Comparison of ENCODE assay signal across 26 cellular contexts in the genomic region with DNA sequence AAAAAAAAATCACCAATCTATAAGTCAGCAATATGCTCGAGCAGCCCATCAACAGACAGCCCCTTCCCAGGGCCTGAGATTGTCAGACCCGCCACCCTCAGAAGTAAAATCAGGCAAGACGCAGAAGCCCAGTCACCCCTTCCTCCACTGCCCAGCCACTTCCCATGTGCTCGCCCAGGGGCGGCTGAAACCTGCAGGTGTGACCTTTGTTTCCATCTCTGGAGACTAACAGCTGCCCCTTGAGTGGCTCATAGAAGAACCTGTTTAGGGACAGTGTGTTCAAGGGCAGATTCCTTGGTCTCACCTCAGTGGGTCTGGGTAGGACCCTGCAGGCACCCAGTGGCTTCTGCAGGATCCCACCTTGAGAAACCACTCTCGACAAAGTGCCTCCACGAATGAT.
"Had no signal": no experiment of that assay in that cellular context is flagged by ENCODE, and none has a peak within 500 bp of the region (broad histone marks: within the 10 kb centered on the region; RNA-seq: fewer than 3 reads in every experiment).

No MANE protein-coding gene starts in this region.

- H3K36me3 Mint-ChIP-seq: activated CD8-positive, alpha-beta memory T cell treated with anti-CD3 and anti-CD28 coated beads, Interleukin-2, amount 10 ng/mL, durations not matched to agents 7 days and 5 days; activated naive CD4-positive, alpha-beta T cell treated with anti-CD3 and anti-CD28 coated beads, Interleukin-2, amount 50 U/mL, for 24 hours; naive B cell; stimulated activated effector memory CD8-positive, alpha-beta T cell treated with anti-CD3 and anti-CD28 coated beads, Interleukin-12 subunit alpha, Interleukin-12 subunit beta, amount 100 ng/mL, for 72 hours had no signal

- H3K4me1 ChIP-seq: psoas muscle, testis had no signal

- ATAC-seq: activated CD4-positive, CD25-positive, alpha-beta regulatory T cell treated with anti-CD3 and anti-CD28 coated beads, Interleukin-2, amount 50 U/mL, for 24 hours; activated CD8-positive, alpha-beta memory T cell treated with anti-CD3 and anti-CD28 coated beads, Interleukin-2, amount 10 ng/mL, durations not matched to agents 7 days and 5 days; activated CD8-positive, alpha-beta T cell treated with anti-CD3 and anti-CD28 coated beads for 36 hours; gastrocnemius medialis; left colon; mucosa of descending colon; right cardiac atrium; stimulated activated effector memory CD8-positive, alpha-beta T cell treated with anti-CD3 and anti-CD28 coated beads, Interleukin-12 subunit alpha, Interleukin-12 subunit beta, amount 100 ng/mL, for 72 hours; stimulated activated naive CD8-positive, alpha-beta T cell treated with anti-CD3 and anti-CD28 coated beads, Interleukin-15, amount 100 ng/mL, for 72 hours had no signal

- DNase-seq: activated CD4-positive, alpha-beta T cell treated with anti-CD3 and anti-CD28 coated beads, Interleukin-2, amount 10 ng/mL, durations not matched to agents 24 days and 14 days; activated CD8-positive, alpha-beta memory T cell treated with anti-CD3 and anti-CD28 coated beads, Interleukin-2, amount 10 ng/mL, durations not matched to agents 7 days and 5 days; activated CD8-positive, alpha-beta T cell treated with anti-CD3 and anti-CD28 coated beads for 36 hours; activated effector memory CD4-positive, alpha-beta T cell treated with anti-CD3 and anti-CD28 coated beads, Interleukin-2, amount 50 U/mL, for 16 hours; activated T-cell treated with anti-CD3 and anti-CD28 coated beads for 4 hours; colonic mucosa; esophagus squamous epithelium; gastrocnemius medialis; left colon; mesenchymal stem cell; mucosa of descending colon; naive B cell; psoas muscle; right cardiac atrium; SK-N-SH; stimulated activated CD4-positive, alpha-beta T cell treated with anti-CD3 and anti-CD28 coated beads, Interleukin-1b, Interleukin-23, amount 100 ng/mL, for 48 hours; stimulated activated naive CD8-positive, alpha-beta T cell treated with anti-CD3 and anti-CD28 coated beads, Interleukin-15, amount 100 ng/mL, for 72 hours; testis had no signal

- H3K27ac Mint-ChIP-seq: activated CD4-positive, alpha-beta T cell treated with anti-CD3 and anti-CD28 coated beads, Interleukin-2, amount 10 ng/mL, durations not matched to agents 24 days and 14 days; activated CD8-positive, alpha-beta memory T cell treated with anti-CD3 and anti-CD28 coated beads, Interleukin-2, amount 10 ng/mL, durations not matched to agents 7 days and 5 days; activated CD8-positive, alpha-beta T cell treated with anti-CD3 and anti-CD28 coated beads for 36 hours; activated naive CD4-positive, alpha-beta T cell treated with anti-CD3 and anti-CD28 coated beads, Interleukin-2, amount 50 U/mL, for 24 hours; naive B cell; neural progenitor cell; stimulated activated effector memory CD8-positive, alpha-beta T cell treated with anti-CD3 and anti-CD28 coated beads, Interleukin-12 subunit alpha, Interleukin-12 subunit beta, amount 100 ng/mL, for 72 hours; stimulated activated naive CD8-positive, alpha-beta T cell treated with anti-CD3 and anti-CD28 coated beads, Interleukin-15, amount 100 ng/mL, for 72 hours; T-helper 2 cell treated with Interferon-gamma antibody and Interleukin-4, amounts not matched to agents 5 μg/mL and 100 μg/mL, for 36 hours had no signal

- H3K4me3 Mint-ChIP-seq: activated CD4-positive, alpha-beta T cell treated with anti-CD3 and anti-CD28 coated beads, Interleukin-2, amount 10 ng/mL, durations not matched to agents 24 days and 14 days; activated CD8-positive, alpha-beta memory T cell treated with anti-CD3 and anti-CD28 coated beads, Interleukin-2, amount 10 ng/mL, durations not matched to agents 7 days and 5 days; activated CD8-positive, alpha-beta T cell treated with anti-CD3 and anti-CD28 coated beads for 36 hours; activated naive CD4-positive, alpha-beta T cell treated with anti-CD3 and anti-CD28 coated beads, Interleukin-2, amount 50 U/mL, for 24 hours; central memory CD8-positive, alpha-beta T cell; neural progenitor cell; stimulated activated effector memory CD8-positive, alpha-beta T cell treated with anti-CD3 and anti-CD28 coated beads, Interleukin-12 subunit alpha, Interleukin-12 subunit beta, amount 100 ng/mL, for 72 hours; stimulated activated naive CD8-positive, alpha-beta T cell treated with anti-CD3 and anti-CD28 coated beads, Interleukin-15, amount 100 ng/mL, for 72 hours; T-helper 2 cell treated with Interferon-gamma antibody and Interleukin-4, amounts not matched to agents 5 μg/mL and 100 μg/mL, for 36 hours had no signal

- H3K4me3 ChIP-seq: colonic mucosa, esophagus squamous epithelium, gastrocnemius medialis, mucosa of descending colon, neural progenitor cell, psoas muscle, skin epidermis, testis had no signal

- H3K9me3 ChIP-seq: colonic mucosa, esophagus squamous epithelium, gastrocnemius medialis, mucosa of descending colon, psoas muscle, SK-N-SH, testis had no signal

- H3K27ac ChIP-seq: colonic mucosa, gastrocnemius medialis, neural progenitor cell, psoas muscle, skin epidermis, testis, VCaP had no signal

- H2AFZ ChIP-seq: neural progenitor cell had no signal

- H3K9ac ChIP-seq: neural progenitor cell, SK-N-SH had no signal

- H3K9me3 Mint-ChIP-seq: activated CD4-positive, alpha-beta T cell treated with anti-CD3 and anti-CD28 coated beads, Interleukin-2, amount 10 ng/mL, durations not matched to agents 24 days and 14 days; activated CD8-positive, alpha-beta T cell treated with anti-CD3 and anti-CD28 coated beads for 36 hours; activated naive CD4-positive, alpha-beta T cell treated with anti-CD3 and anti-CD28 coated beads, Interleukin-2, amount 50 U/mL, for 24 hours; central memory CD8-positive, alpha-beta T cell; naive B cell; neural progenitor cell; stimulated activated effector memory CD8-positive, alpha-beta T cell treated with anti-CD3 and anti-CD28 coated beads, Interleukin-12 subunit alpha, Interleukin-12 subunit beta, amount 100 ng/mL, for 72 hours; stimulated activated naive CD8-positive, alpha-beta T cell treated with anti-CD3 and anti-CD28 coated beads, Interleukin-15, amount 100 ng/mL, for 72 hours; T-helper 2 cell treated with Interferon-gamma antibody and Interleukin-4, amounts not matched to agents 5 μg/mL and 100 μg/mL, for 36 hours had no signal

- H3K4me2 ChIP-seq: neural progenitor cell, SK-N-SH had no signal

- H3K4me1 Mint-ChIP-seq: activated CD4-positive, alpha-beta T cell treated with anti-CD3 and anti-CD28 coated beads, Interleukin-2, amount 10 ng/mL, durations not matched to agents 24 days and 14 days; activated CD8-positive, alpha-beta memory T cell treated with anti-CD3 and anti-CD28 coated beads, Interleukin-2, amount 10 ng/mL, durations not matched to agents 7 days and 5 days; activated naive CD4-positive, alpha-beta T cell treated with anti-CD3 and anti-CD28 coated beads, Interleukin-2, amount 50 U/mL, for 24 hours; central memory CD8-positive, alpha-beta T cell; naive B cell; stimulated activated effector memory CD8-positive, alpha-beta T cell treated with anti-CD3 and anti-CD28 coated beads, Interleukin-12 subunit alpha, Interleukin-12 subunit beta, amount 100 ng/mL, for 72 hours; stimulated activated naive CD8-positive, alpha-beta T cell treated with anti-CD3 and anti-CD28 coated beads, Interleukin-15, amount 100 ng/mL, for 72 hours had no signal

- H3K36me3 ChIP-seq: colonic mucosa, esophagus squamous epithelium, gastrocnemius medialis, neural progenitor cell had no signal

- H3K27me3 ChIP-seq: colonic mucosa, esophagus squamous epithelium, gastrocnemius medialis, neural progenitor cell, testis had no signal
